15 cellular contexts compared by ENCODE assay signal in genomic region chr3:79255696-79256095, GRCh38.
"Had no signal": no experiment of that assay in that cellular context is flagged by ENCODE, and none has a peak within 500 bp of the region (broad histone marks: within the 10 kb centered on the region; RNA-seq: fewer than 3 reads in every experiment).

No MANE protein-coding gene starts in this region.

- H3K9me3 ChIP-seq: colonic mucosa, esophagus muscularis mucosa, transverse colon, vagina had no signal

- H3K36me3 ChIP-seq: colonic mucosa, esophagus muscularis mucosa, transverse colon, vagina had no signal

- DNase-seq: activated CD4-positive, alpha-beta T cell treated with anti-CD3 and anti-CD28 coated beads, Interleukin-2, amount 50 U/mL, for 1 hour; activated CD8-positive, alpha-beta memory T cell treated with anti-CD3 and anti-CD28 coated beads for 24 hours; activated naive CD8-positive, alpha-beta T cell treated with anti-CD3 and anti-CD28 coated beads for 36 hours; central memory CD4-positive, alpha-beta T cell; colonic mucosa; glutamatergic neuron; kidney glomerular epithelial cell; mesenchymal stem cell; natural killer cell; stimulated activated CD4-positive, alpha-beta T cell treated with anti-CD3 and anti-CD28 coated beads, Interleukin-15, amount 100 ng/mL, for 24 hours; stimulated activated CD4-positive, alpha-beta T cell treated with anti-CD3 and anti-CD28 coated beads, Interleukin-4, amount 100 ng/mL, for 1 hour; stimulated activated naive B cell treated with anti-CD40 and anti-IgM and Interleukin-4, amounts not matched to agents 10 μg/mL and 1 μg/mL and 100 μg/mL, for 72 hours; transverse colon had no signal

- H3K4me3 ChIP-seq: colonic mucosa, esophagus muscularis mucosa, transverse colon, vagina had no signal

- H3K27me3 ChIP-seq: colonic mucosa, esophagus muscularis mucosa, transverse colon, vagina had no signal

- H3K4me1 ChIP-seq: colonic mucosa, esophagus muscularis mucosa, transverse colon, vagina had no signal

- H3K27ac ChIP-seq: colonic mucosa, esophagus muscularis mucosa, transverse colon, vagina had no signal
